ENCODE assay signal across 22 cellular contexts in the genomic region with DNA sequence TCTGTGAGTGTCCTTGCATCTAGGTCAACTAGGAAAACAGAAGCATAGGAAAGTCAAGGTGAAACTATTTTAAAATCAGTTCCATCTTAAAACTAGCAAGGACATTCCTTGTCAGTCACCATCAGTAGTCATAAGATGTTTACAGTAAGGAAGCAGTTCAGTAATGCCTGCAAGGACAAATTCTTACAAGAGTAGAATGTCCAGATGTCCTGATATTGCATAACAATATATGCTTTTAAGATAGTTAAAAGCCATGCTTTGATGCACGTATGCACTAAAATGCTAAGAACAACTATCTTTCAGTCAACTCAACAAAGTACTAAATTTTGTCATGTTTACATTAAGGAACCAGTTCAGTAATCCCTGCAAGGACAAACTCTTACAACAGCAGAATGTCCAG. TPM values are rescaled to one million over a fixed set of nuclear protein-coding genes. Genes with fewer than 3 reads are reported as not detected.
"Had no signal": no experiment of that assay in that cellular context is flagged by ENCODE, and none has a peak within 500 bp of the region (broad histone marks: within the 10 kb centered on the region; RNA-seq: fewer than 3 reads in every experiment).

No MANE protein-coding gene starts in this region.

- H3K36me3 ChIP-seq: esophagus squamous epithelium, gastrocnemius medialis, sigmoid colon, thoracic aorta, tibial nerve, vagina had no signal

- ATAC-seq: effector memory CD8-positive, alpha-beta T cell; gastrocnemius medialis; left lobe of liver; naive thymus-derived CD8-positive, alpha-beta T cell; psoas muscle; right cardiac atrium; stimulated activated naive B cell treated with anti-CD40 and anti-IgM and Interleukin-4, amounts not matched to agents 10 μg/mL and 1 μg/mL and 100 μg/mL, for 72 hours had no signal

- H3K27ac ChIP-seq: esophagus squamous epithelium, gastrocnemius medialis, psoas muscle, sigmoid colon, thoracic aorta, tibial nerve, vagina had no signal

- H3K9me3 ChIP-seq: esophagus squamous epithelium, gastrocnemius medialis, psoas muscle, sigmoid colon, thoracic aorta, vagina had no signal

- DNase-seq: cortex of kidney; effector memory CD8-positive, alpha-beta T cell; erythroblast; esophagus squamous epithelium; gastrocnemius medialis; head of caudate nucleus; kidney; naive thymus-derived CD8-positive, alpha-beta T cell; nephron progenitor cell; nucleus accumbens; psoas muscle; right cardiac atrium; sigmoid colon; stimulated activated CD4-positive, alpha-beta T cell treated with anti-CD3 and anti-CD28 coated beads, Interleukin-15, amount 100 ng/mL, for 24 hours; stimulated activated CD4-positive, alpha-beta T cell treated with anti-CD3 and anti-CD28 coated beads, Interleukin-2, amount 100 ng/mL, for 48 hours; stimulated activated naive B cell treated with anti-CD40 and anti-IgM and Interleukin-4, amounts not matched to agents 10 μg/mL and 1 μg/mL and 100 μg/mL, for 72 hours had no signal

- H3K4me3 ChIP-seq: esophagus squamous epithelium, gastrocnemius medialis, lung, psoas muscle, sigmoid colon, thoracic aorta, tibial nerve, vagina had no signal

- FAIRE-seq: endometrium, kidney had no signal

- H3K27me3 ChIP-seq: gastrocnemius medialis, sigmoid colon, tibial nerve, vagina had no signal

- H3K4me1 ChIP-seq: esophagus squamous epithelium, gastrocnemius medialis, psoas muscle, sigmoid colon, tibial nerve, vagina had no signal

RNA-seq across cellular contexts. Expression of gene SVEP1, which starts 11.3 kb away (rescaled TPM):
- total RNA-seq: naive thymus-derived CD8-positive, alpha-beta T cell had no signal
- polyA plus RNA-seq: naive thymus-derived CD8-positive, alpha-beta T cell had no signal
